ENCODE assay signal across 27 cellular contexts in the genomic region with DNA sequence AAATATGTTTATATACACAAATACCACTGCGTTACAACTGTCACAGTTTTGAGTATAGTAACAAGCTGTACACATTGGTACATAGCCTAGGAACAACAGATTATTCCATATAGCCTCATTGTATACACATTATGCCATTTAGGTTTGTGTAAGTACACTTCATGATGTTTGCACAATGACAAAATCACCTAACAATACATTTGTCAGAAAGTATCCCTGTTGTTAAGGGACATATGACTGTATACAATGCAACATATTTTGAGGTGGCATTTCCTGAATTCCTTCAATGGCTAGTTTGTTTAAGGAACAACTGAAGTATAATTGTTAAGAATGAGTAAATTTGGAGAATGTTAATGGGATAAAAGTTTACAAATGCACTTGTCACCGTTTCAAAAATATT. TPM values are rescaled to one million over a fixed set of nuclear protein-coding genes. Genes with fewer than 3 reads are reported as not detected.
"Had no signal": no experiment of that assay in that cellular context is flagged by ENCODE, and none has a peak within 500 bp of the region (broad histone marks: within the 10 kb centered on the region; RNA-seq: fewer than 3 reads in every experiment).

No MANE protein-coding gene starts in this region.

- H3K27ac ChIP-seq: stomach, suprapubic skin, testis, thoracic aorta, thyroid gland, tibial artery, tibial nerve, transverse colon, upper lobe of left lung, upper lobe of right lung, uterus, vagina had no signal

- DNase-seq: stimulated activated CD4-positive, alpha-beta T cell treated with anti-CD3 and anti-CD28 coated beads, Interleukin-2, amount 100 ng/mL, for 48 hours; stimulated activated CD4-positive, alpha-beta T cell treated with anti-CD3 and anti-CD28 coated beads, Interleukin-4, amount 100 ng/mL, for 1 hour; stimulated activated CD4-positive, alpha-beta T cell treated with anti-CD3 and anti-CD28 coated beads, Interleukin-4, amount 100 ng/mL, for 24 hours; stimulated activated CD4-positive, alpha-beta T cell treated with anti-CD3 and anti-CD28 coated beads, Interleukin-4, amount 100 ng/mL, for 4 hours; stimulated activated CD8-positive, alpha-beta memory T cell treated with anti-CD3 and anti-CD28 coated beads, Interleukin-4, amount 100 ng/mL, for 48 hours; stimulated activated naive B cell treated with anti-CD40 and anti-IgM and Interleukin-4, amounts not matched to agents 10 μg/mL and 1 μg/mL and 100 μg/mL, for 72 hours; stimulated activated naive CD4-positive, alpha-beta T cell; stimulated activated naive CD4-positive, alpha-beta T cell treated with Interleukin-2 at 50 U/mL for 16 hours; stimulated activated naive CD8-positive, alpha-beta T cell treated with anti-CD3 and anti-CD28 coated beads, Interleukin-15, amount 100 ng/mL, for 72 hours; stimulated activated naive CD8-positive, alpha-beta T cell treated with anti-CD3 and anti-CD28 coated beads, Interleukin-15, Interleukin-2, amounts not matched to agents 100 U/mL and 50 U/mL, for 24 hours; stomach; substantia nigra; testis; thyroid gland; tibial artery; transverse colon; trophoblast cell; upper lobe of left lung; upper lobe of right lung; uterus had no signal

- H3K4me1 ChIP-seq: suprapubic skin, testis, thyroid gland, tibial artery, tibial nerve, transverse colon, upper lobe of left lung, upper lobe of right lung, uterus, vagina had no signal

- H3K36me3 ChIP-seq: stomach, suprapubic skin, thoracic aorta, thyroid gland, tibial artery, tibial nerve, transverse colon, upper lobe of left lung, upper lobe of right lung, uterus, vagina had no signal

- ATAC-seq: stimulated activated effector memory CD8-positive, alpha-beta T cell treated with anti-CD3 and anti-CD28 coated beads, Interleukin-12 subunit alpha, Interleukin-12 subunit beta, amount 100 ng/mL, for 72 hours; stimulated activated memory B cell treated with anti-CD40 and anti-IgM and Interleukin-4, amounts not matched to agents 10 μg/mL and 1 μg/mL and 100 μg/mL, for 72 hours; stimulated activated naive B cell treated with anti-CD40 and anti-IgM and Interleukin-4, amounts not matched to agents 10 μg/mL and 1 μg/mL and 100 μg/mL, for 72 hours; stimulated activated naive CD8-positive, alpha-beta T cell treated with anti-CD3 and anti-CD28 coated beads, Interleukin-15, amount 100 ng/mL, for 72 hours; stimulated activated naive CD8-positive, alpha-beta T cell treated with anti-CD3 and anti-CD28 coated beads, Interleukin-15, Interleukin-2, amounts not matched to agents 100 U/mL and 50 U/mL, for 24 hours; upper lobe of right lung had no signal

- H3K4me3 ChIP-seq: stomach, suprapubic skin, testis, thoracic aorta, thyroid gland, tibial artery, tibial nerve, transverse colon, upper lobe of left lung, upper lobe of right lung, uterus, vagina had no signal

- H3K9me3 ChIP-seq: suprapubic skin, testis, thoracic aorta, thyroid gland, tibial artery, tibial nerve, transverse colon, upper lobe of right lung, uterus, vagina had no signal

- H3K27me3 ChIP-seq: stomach, suprapubic skin, testis, thyroid gland, tibial artery, tibial nerve, transverse colon, upper lobe of left lung, upper lobe of right lung, uterus, vagina had no signal

RNA-seq across cellular contexts. Expression of a gene that starts 19.0 kb away (rescaled TPM):
- total RNA-seq: subcutaneous adipose tissue, suprapubic skin, thoracic aorta, thyroid gland, upper lobe of right lung, vagina had no signal
